ENCODE assay signal across 9 cellular contexts in genomic region chr6:111759413-111759835, GRCh38.
A peak's percentile ranks its signal among the peaks of the same experiment; 100 is the strongest.
DNase-seq lines count a peak whose midpoint lies in the region; TF ChIP-seq lines count a peak whose summit lies in the region.
"Had no signal": no experiment of that assay in that cellular context is flagged by ENCODE, and none has a peak within 500 bp of the region (broad histone marks: within the 10 kb centered on the region; RNA-seq: fewer than 3 reads in every experiment).

No MANE protein-coding gene starts in this region.

- DNase-seq in activated CD4-positive, alpha-beta T cell treated with anti-CD3 and anti-CD28 coated beads, Interleukin-2, amount 10 ng/mL, durations not matched to agents 24 days and 14 days: peak; percentile 81
- no peak for DNase-seq in activated CD4-positive, alpha-beta T cell treated with anti-CD3 and anti-CD28 coated beads, Interleukin-2, amount 50 U/mL, for 4 hours
- peak; percentile 34 for DNase-seq in activated T-helper 2 cell treated with anti-CD3 and anti-CD28 coated beads, Interferon-gamma antibody, Interleukin-2, Interleukin-4, amounts not matched to agents 10 μg/mL and 5 μg/mL and 100 μg/mL, durations not matched to agents 14 hours and 24 hours and 36 hours (ENCODE audit: low spot score)
- peak; percentile 28 for DNase-seq in inferior parietal cortex (ENCODE audit: extremely low spot score)
- DNase-seq in stomach: no peak
- no peak for DNase-seq in kidney glomerular epithelial cell (lab: John Stamatoyannopoulos, UW)
- no peak for DNase-seq in KG1 (lab: John Stamatoyannopoulos, UW)
- DNase-seq in tibial artery: no peak

- TF ChIP-seq EP300 in stomach (IDR thresholded peaks at IDR 0.05): no peak

- no peaks in the 10 kb centered on the region for H3K36me3 ChIP-seq in stomach
- H3K36me3 ChIP-seq in tibial artery: no peaks in the 10 kb centered on the region

- peaks cover 82% of the 10 kb centered on the region for H3K4me1 Mint-ChIP-seq in activated CD4-positive, alpha-beta T cell treated with anti-CD3 and anti-CD28 coated beads, Interleukin-2, amount 10 ng/mL, durations not matched to agents 24 days and 14 days
- peaks cover 80% of the 10 kb centered on the region for H3K4me1 Mint-ChIP-seq in activated T-helper 2 cell treated with anti-CD3 and anti-CD28 coated beads, Interferon-gamma antibody, Interleukin-2, Interleukin-4, amounts not matched to agents 10 μg/mL and 5 μg/mL and 100 μg/mL, durations not matched to agents 14 hours and 24 hours and 36 hours (ENCODE audit: low read depth)

- peaks cover 52% of the 10 kb centered on the region for H3K36me3 Mint-ChIP-seq in activated CD4-positive, alpha-beta T cell treated with anti-CD3 and anti-CD28 coated beads, Interleukin-2, amount 10 ng/mL, durations not matched to agents 24 days and 14 days (ENCODE audit: low read depth)
- peaks cover 72% of the 10 kb centered on the region for H3K36me3 Mint-ChIP-seq in activated T-helper 2 cell treated with anti-CD3 and anti-CD28 coated beads, Interferon-gamma antibody, Interleukin-2, Interleukin-4, amounts not matched to agents 10 μg/mL and 5 μg/mL and 100 μg/mL, durations not matched to agents 14 hours and 24 hours and 36 hours (ENCODE audit: low read depth)

- peak overlapping the region; percentile 96 for H3K27ac Mint-ChIP-seq in activated CD4-positive, alpha-beta T cell treated with anti-CD3 and anti-CD28 coated beads, Interleukin-2, amount 10 ng/mL, durations not matched to agents 24 days and 14 days
- peak overlapping the region; percentile 97 for H3K27ac Mint-ChIP-seq in activated T-helper 2 cell treated with anti-CD3 and anti-CD28 coated beads, Interferon-gamma antibody, Interleukin-2, Interleukin-4, amounts not matched to agents 10 μg/mL and 5 μg/mL and 100 μg/mL, durations not matched to agents 14 hours and 24 hours and 36 hours

- TF ChIP-seq POLR2A in stomach (IDR thresholded peaks at IDR 0.05): no peak

- H3K27me3 ChIP-seq in stomach: no peaks in the 10 kb centered on the region
- no peaks in the 10 kb centered on the region for H3K27me3 ChIP-seq in tibial artery

- H3K9me3 ChIP-seq in stomach: no peaks in the 10 kb centered on the region
- H3K9me3 ChIP-seq in tibial artery: no peaks in the 10 kb centered on the region
- H3K9me3 ChIP-seq: A549 had no signal

- 43 to 69% (median 56%) methylated on average over 10 of the region's 10 CpGs for WGBS in stomach, 5 donors

- TF ChIP-seq CTCF in stomach (IDR thresholded peaks at IDR 0.05) (no peak), tibial artery (IDR thresholded peaks at IDR 0.05) (no peak)

- H3K9me3 Mint-ChIP-seq in activated CD4-positive, alpha-beta T cell treated with anti-CD3 and anti-CD28 coated beads, Interleukin-2, amount 10 ng/mL, durations not matched to agents 24 days and 14 days: no peaks in the 10 kb centered on the region
- H3K9me3 Mint-ChIP-seq in activated T-helper 2 cell treated with anti-CD3 and anti-CD28 coated beads, Interferon-gamma antibody, Interleukin-2, Interleukin-4, amounts not matched to agents 10 μg/mL and 5 μg/mL and 100 μg/mL, durations not matched to agents 14 hours and 24 hours and 36 hours: no peaks in the 10 kb centered on the region

- H3K4me1 ChIP-seq in stomach: peaks cover 9 to 56% (median 36%) of the 10 kb centered on the region in 4 donors
- peaks cover 0 to 28% (median 10%) of the 10 kb centered on the region in 4 donors for H3K4me1 ChIP-seq in tibial artery
- H3K4me1 ChIP-seq: A549 had no signal

- H3K27ac ChIP-seq in stomach (peak overlapping the region; percentile 67 to 87 (median 78)), tibial artery (peak overlapping the region in 1 of 2 donors; percentile 14)
- H3K27ac ChIP-seq: A549 had no signal

- H3K4me3 ChIP-seq in stomach: peak overlapping the region in 3 of 4 donors; percentile 10 to 25 (median 12)
- H3K4me3 ChIP-seq in tibial artery: no peak overlapping the region
- H3K4me3 ChIP-seq: A549 had no signal

- intact Hi-C loops in activated CD4-positive, alpha-beta T cell treated with anti-CD3 and anti-CD28 coated beads, Interleukin-2, amount 10 ng/mL, durations not matched to agents 24 days and 14 days (cut with micrococcal nuclease): loop anchor here (1.0 kb wide), 3 partner anchors 8 to 78 kb away; no protein-coding TSS in a partner anchor
- intact Hi-C loops in activated T-helper 2 cell treated with anti-CD3 and anti-CD28 coated beads, Interferon-gamma antibody, Interleukin-2, Interleukin-4, amounts not matched to agents 10 μg/mL and 5 μg/mL and 100 μg/mL, durations not matched to agents 14 hours and 24 hours and 36 hours (cut with micrococcal nuclease): loop anchor here (1.0 to 5.0 kb wide), 3 partner anchors 8 to 79 kb away; no protein-coding TSS in a partner anchor
- intact Hi-C loops in stomach (cut with DNase I; ENCODE audit: low total_unique reads) (no loop called here), tibial artery (cut with DNase I; ENCODE audit: low total_unique reads) (no loop called here)

- peak overlapping the region; percentile 81 for H3K4me3 Mint-ChIP-seq in activated CD4-positive, alpha-beta T cell treated with anti-CD3 and anti-CD28 coated beads, Interleukin-2, amount 10 ng/mL, durations not matched to agents 24 days and 14 days
- H3K4me3 Mint-ChIP-seq in activated T-helper 2 cell treated with anti-CD3 and anti-CD28 coated beads, Interferon-gamma antibody, Interleukin-2, Interleukin-4, amounts not matched to agents 10 μg/mL and 5 μg/mL and 100 μg/mL, durations not matched to agents 14 hours and 24 hours and 36 hours (ENCODE audit: low read depth): peak overlapping the region; percentile 75

- H3K27me3 Mint-ChIP-seq in activated CD4-positive, alpha-beta T cell treated with anti-CD3 and anti-CD28 coated beads, Interleukin-2, amount 10 ng/mL, durations not matched to agents 24 days and 14 days: no peaks in the 10 kb centered on the region
- no peaks in the 10 kb centered on the region for H3K27me3 Mint-ChIP-seq in activated T-helper 2 cell treated with anti-CD3 and anti-CD28 coated beads, Interferon-gamma antibody, Interleukin-2, Interleukin-4, amounts not matched to agents 10 μg/mL and 5 μg/mL and 100 μg/mL, durations not matched to agents 14 hours and 24 hours and 36 hours (ENCODE audit: low read depth)

Comparison
In these comparisons a context has a peak if more than half of its experiments do, and no peak if none do; other contexts are left out.
1. DNase-seq: peak in activated CD4-positive, alpha-beta T cell treated with anti-CD3 and anti-CD28 coated beads, Interleukin-2, amount 10 ng/mL, durations not matched to agents 24 days and 14 days (single experiment), activated T-helper 2 cell treated with anti-CD3 and anti-CD28 coated beads, Interferon-gamma antibody, Interleukin-2, Interleukin-4, amounts not matched to agents 10 μg/mL and 5 μg/mL and 100 μg/mL, durations not matched to agents 14 hours and 24 hours and 36 hours (single experiment) and inferior parietal cortex (single experiment); none in activated CD4-positive, alpha-beta T cell treated with anti-CD3 and anti-CD28 coated beads, Interleukin-2, amount 50 U/mL, for 4 hours (0 of 2), stomach (single experiment), kidney glomerular epithelial cell (single experiment), KG1 (single experiment) and tibial artery (0 of 2).
2. H3K4me3 ChIP-seq: peak in stomach (3 of 4); none in tibial artery (0 of 2).
3. intact Hi-C loops: an anchor here in activated CD4-positive, alpha-beta T cell treated with anti-CD3 and anti-CD28 coated beads, Interleukin-2, amount 10 ng/mL, durations not matched to agents 24 days and 14 days (1.0 kb wide) and activated T-helper 2 cell treated with anti-CD3 and anti-CD28 coated beads, Interferon-gamma antibody, Interleukin-2, Interleukin-4, amounts not matched to agents 10 μg/mL and 5 μg/mL and 100 μg/mL, durations not matched to agents 14 hours and 24 hours and 36 hours (1.0 to 5.0 kb wide); none called in stomach and tibial artery.